8 cellular contexts compared by ENCODE assay signal in genomic region chr1:212315907-212316306, GRCh38. TPM values are rescaled to one million over a fixed set of nuclear protein-coding genes. Genes with fewer than 3 reads are reported as not detected.
DNase-seq lines count a peak whose midpoint lies in the region; ATAC-seq and TF ChIP-seq lines count a peak whose summit lies in the region.

No MANE protein-coding gene starts in this region.

- no peaks in the 10 kb centered on the region for H4K20me1 ChIP-seq in KMS-11 (ENCODE audit: insufficient read depth)

- H2AFZ ChIP-seq in KMS-11 (ENCODE audit: low read depth): no peak overlapping the region

- H3K9me3 ChIP-seq in lung (ENCODE audit: control insufficient read depth in 2 of 2, insufficient read depth in 1 of 2, low read length in 1 of 2) (no peaks in the 10 kb centered on the region), esophagus squamous epithelium (no peaks in the 10 kb centered on the region)

- H3K4me1 ChIP-seq in KMS-11 (ENCODE audit: low read depth, poor library complexity, severe bottlenecking): peaks cover 16% of the 10 kb centered on the region
- peaks cover 2 to 18% of the 10 kb centered on the region in 2 donors for H3K4me1 ChIP-seq in lung (ENCODE audit: control insufficient read depth in 2 of 2, insufficient read depth in 2 of 2, low read length in 2 of 2)
- peaks cover 0 to 37% (median 2%) of the 10 kb centered on the region in 3 donors for H3K4me1 ChIP-seq in esophagus squamous epithelium

- peaks cover 9% of the 10 kb centered on the region for H3K36me3 Mint-ChIP-seq in T-helper 2 cell treated with Interferon-gamma antibody and Interleukin-4, amounts not matched to agents 5 μg/mL and 100 μg/mL, for 36 hours (ENCODE audit: low read depth)

- intact Hi-C loops in esophagus squamous epithelium (cut with DNase I): no loop called here

- ATAC-seq in lung (ENCODE audit: insufficient read depth, low FRiP score) (peak; percentile 86), HG02970 (IDR thresholded peaks at IDR 0.05; ENCODE audit: low FRiP score, unreplicated experiment) (no peak)

- H3K36me3 ChIP-seq in KMS-11 (ENCODE audit: insufficient read depth) (no peaks in the 10 kb centered on the region), lung (ENCODE audit: control insufficient read depth in 2 of 2, insufficient read depth in 2 of 2, low read length in 2 of 2) (no peaks in the 10 kb centered on the region), esophagus squamous epithelium (peaks cover 0 to 8% (median 0%) of the 10 kb centered on the region in 3 donors)

- peaks cover 4% of the 10 kb centered on the region; the same call in 1 of the 2 replicates for H3K79me2 ChIP-seq in KMS-11 (ENCODE audit: insufficient read depth, low read depth)

- in situ Hi-C loops in G401 (cut with HindIII; ENCODE audit: low sequenced_read_pairs) (no loop called here), astrocyte of the cerebellum (cut with HindIII; ENCODE audit: low sequenced_read_pairs) (no loop called here)

- H3K4me3 ChIP-seq in KMS-11 (IDR thresholded peaks at IDR 0.05; ENCODE audit: insufficient read depth, low read depth, low read length) (no peak overlapping the region), astrocyte of the cerebellum (ENCODE audit: low read depth, low read length) (no peak overlapping the region), lung (no peak overlapping the region), esophagus squamous epithelium (no peak overlapping the region)

- no peak overlapping the region for H3K9ac ChIP-seq in KMS-11

- no peaks in the 10 kb centered on the region for H3K9me3 Mint-ChIP-seq in T-helper 2 cell treated with Interferon-gamma antibody and Interleukin-4, amounts not matched to agents 5 μg/mL and 100 μg/mL, for 36 hours

- TF ChIP-seq CTCF in KMS-11 (conservative IDR thresholded peaks at IDR 0.05; ENCODE audit: low read depth, low read length) (peak; percentile 46; the same call in 1 of the 2 replicates), astrocyte of the cerebellum (IDR thresholded peaks at IDR 0.05; ENCODE audit: low read depth, low read length, missing control alignments) (peak; percentile 30), lung (IDR thresholded peaks at IDR 0.05; ENCODE audit: control extremely low read depth, extremely low read depth) (no peak), esophagus squamous epithelium (IDR thresholded peaks at IDR 0.05) (peak in 1 of 6 experiments; percentile 34)

- H3K4me1 Mint-ChIP-seq in T-helper 2 cell treated with Interferon-gamma antibody and Interleukin-4, amounts not matched to agents 5 μg/mL and 100 μg/mL, for 36 hours (ENCODE audit: low read depth): peaks cover 11% of the 10 kb centered on the region

- no peak overlapping the region for H3K27ac Mint-ChIP-seq in T-helper 2 cell treated with Interferon-gamma antibody and Interleukin-4, amounts not matched to agents 5 μg/mL and 100 μg/mL, for 36 hours

- H3K27me3 Mint-ChIP-seq in T-helper 2 cell treated with Interferon-gamma antibody and Interleukin-4, amounts not matched to agents 5 μg/mL and 100 μg/mL, for 36 hours (ENCODE audit: low read depth): no peaks in the 10 kb centered on the region

- H3K27ac ChIP-seq in KMS-11 (no peak overlapping the region), lung (ENCODE audit: low read depth in 1 of 2, low read length in 1 of 2) (no peak overlapping the region), esophagus squamous epithelium (peak overlapping the region in 1 of 4 donors; percentile 10)

- peak; percentile 26 for DNase-seq in G401 (ENCODE audit: low spot score)
- DNase-seq in astrocyte of the cerebellum (ENCODE audit: low read depth): peak; percentile 6
- no peak for DNase-seq in lung (ENCODE audit: low spot score)
- no peak for DNase-seq in epidermal melanocyte (ENCODE audit: insufficient read length, low spot score)
- no peak for DNase-seq in esophagus squamous epithelium (lab: John Stamatoyannopoulos, UW)
- no peak for DNase-seq in T-helper 2 cell treated with Interferon-gamma antibody and Interleukin-4, amounts not matched to agents 5 μg/mL and 100 μg/mL, for 36 hours (ENCODE audit: low spot score)

- no peak for TF ChIP-seq POLR2A in esophagus squamous epithelium (IDR thresholded peaks at IDR 0.05)

- no peak overlapping the region for H3K4me2 ChIP-seq in KMS-11

- H3K27me3 ChIP-seq in KMS-11 (ENCODE audit: insufficient read depth, low read depth) (no peaks in the 10 kb centered on the region), lung (ENCODE audit: control insufficient read depth, insufficient read depth) (no peaks in the 10 kb centered on the region), esophagus squamous epithelium (no peaks in the 10 kb centered on the region)

- no peak overlapping the region for H3K4me3 Mint-ChIP-seq in T-helper 2 cell treated with Interferon-gamma antibody and Interleukin-4, amounts not matched to agents 5 μg/mL and 100 μg/mL, for 36 hours

RNA-seq across cellular contexts. Expression of gene PPP2R5A, which starts 30.7 kb away (rescaled TPM):
- total RNA-seq in G401 (2014; rRNA removed; shearing (Covaris generic)): 62.5 and 90.2 TPM in 2 replicates
- total RNA-seq in lung (100 to 1,000 TPM in 1 of 2 donors, 10 to 100 TPM in 1; 62.9 to 143 TPM), esophagus squamous epithelium (10 to 100 TPM; 57.5 to 78.8 (median 63.7) TPM)
- polyA plus RNA-seq in lung: 10 to 100 TPM; 31.3 to 45.7 TPM

Comparison
In these comparisons a context has a peak if more than half of its experiments do, and no peak if none do; other contexts are left out.
1. DNase-seq: peak in G401 (single experiment) and astrocyte of the cerebellum (single experiment); none in lung (single experiment), epidermal melanocyte (single experiment), esophagus squamous epithelium (single experiment) and T-helper 2 cell treated with Interferon-gamma antibody and Interleukin-4, amounts not matched to agents 5 μg/mL and 100 μg/mL, for 36 hours (single experiment).